Comparison of ENCODE assay signal across 8 cellular contexts in the genomic region with DNA sequence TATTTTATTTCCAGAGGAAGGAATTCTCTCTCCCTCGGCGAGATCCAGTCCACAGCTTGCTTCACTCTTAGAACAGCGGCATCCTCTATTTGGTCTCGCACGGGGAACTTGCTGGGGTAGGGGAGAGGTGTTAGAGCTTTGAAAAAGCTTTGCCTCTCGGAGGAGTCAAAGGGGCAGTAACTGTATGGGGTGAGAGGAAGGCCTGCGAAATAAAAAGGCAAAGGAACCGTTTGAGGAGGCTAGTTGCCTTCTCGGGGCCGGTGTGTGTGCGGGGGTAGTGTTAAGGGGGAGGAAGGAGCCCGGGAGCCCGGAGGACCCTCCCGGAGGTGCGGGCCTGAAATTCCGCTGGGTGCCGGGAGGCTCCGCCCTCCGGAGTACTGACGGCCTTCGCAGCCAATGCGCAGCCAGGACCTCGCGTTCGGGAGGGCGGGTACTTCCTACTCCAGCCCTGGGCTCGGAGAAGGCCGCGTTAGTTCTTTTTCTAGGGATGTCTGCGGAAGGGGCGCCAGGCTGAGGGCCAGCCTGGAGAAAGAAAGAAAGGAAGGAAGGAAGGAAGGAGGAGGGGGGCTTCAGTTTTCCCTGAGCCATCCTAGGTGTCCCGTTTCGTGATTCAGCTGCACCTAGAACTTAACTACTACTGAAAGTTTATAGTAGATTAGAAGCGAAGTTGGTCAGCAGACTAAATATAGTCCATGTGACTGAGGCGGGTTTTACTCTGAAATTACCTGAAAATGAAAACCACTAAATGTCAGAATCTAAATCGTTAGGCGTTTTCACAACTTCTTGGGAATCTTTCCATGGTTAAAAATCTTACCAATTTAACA. TPM values are rescaled to one million over a fixed set of nuclear protein-coding genes. Genes with fewer than 3 reads are reported as not detected.
A peak's percentile ranks its signal among the peaks of the same experiment; 100 is the strongest.
DNase-seq lines count a peak whose midpoint lies in the region; ATAC-seq, FAIRE-seq and TF ChIP-seq lines count a peak whose summit lies in the region.

No MANE protein-coding gene starts in this region.

- H3K4me3 ChIP-seq in LNCaP clone FGC (ENCODE audit: low read depth, low read length) (peak overlapping the region; percentile 82), fibroblast of mammary gland (ENCODE audit: control insufficient read depth, low read depth, low read length) (peak overlapping the region; percentile 60)

- peak; percentile 68 for TF ChIP-seq POLR2A in H54 (IDR thresholded peaks at IDR 0.05; ENCODE audit: low read depth, low read length)

- peak overlapping the region; percentile 99 for H3K4me3 Mint-ChIP-seq in natural killer cell

- TF ChIP-seq CTCF in LNCaP clone FGC (IDR thresholded peaks at IDR 0.05; ENCODE audit: control insufficient read depth, extremely low read depth, insufficient read depth) (no peak), fibroblast of mammary gland (conservative IDR thresholded peaks at IDR 0.05; ENCODE audit: control insufficient read depth, insufficient read depth, low read depth, low read length) (no peak), natural killer cell (IDR thresholded peaks at IDR 0.05) (no peak)

- no peaks in the 10 kb centered on the region for H3K27me3 Mint-ChIP-seq in natural killer cell (ENCODE audit: low read depth in 2 of 2)

- DNase-seq in ELR (ENCODE audit: low read depth): peak; percentile 94
- peak; percentile 73 for DNase-seq in H54 (ENCODE audit: insufficient read length, low spot score)
- peak; percentile 47 for DNase-seq in LNCaP clone FGC (ENCODE audit: low read depth)
- DNase-seq in RPMI7951 (ENCODE audit: low read depth): peak; percentile 83
- DNase-seq in activated T-helper 1 cell treated with anti-CD3 and anti-CD28 coated beads, Interleukin-2, amount 50 U/mL, for 16 hours (ENCODE audit: low read depth in 1 of 2, low spot score in 1 of 2): peak; percentile 65 to 76
- DNase-seq in fibroblast of mammary gland (ENCODE audit: low read depth): peak; percentile 85
- DNase-seq in natural killer cell: peak; percentile 87
- peak; percentile 76 to 82 (median 80) for DNase-seq in stimulated activated naive CD4-positive, alpha-beta T cell (lab: John Stamatoyannopoulos, UW)

- no peak for FAIRE-seq in H54 (lab: Jason Lieb, UNC)

- H3K36me3 Mint-ChIP-seq in natural killer cell: no peaks in the 10 kb centered on the region

- intact Hi-C loops in natural killer cell (cut with micrococcal nuclease): loop anchor here (1.0 to 10.0 kb wide), 7 partner anchors 8 to 634 kb away; a partner anchor contains a TSS

- peak; percentile 78 to 89 (median 81) for ATAC-seq in natural killer cell

- peak overlapping the region; percentile 96 to 99 for H3K27ac Mint-ChIP-seq in natural killer cell

- no peaks in the 10 kb centered on the region for H3K9me3 Mint-ChIP-seq in natural killer cell

- peaks cover 44 to 59% of the 10 kb centered on the region in 2 donors for H3K4me1 Mint-ChIP-seq in natural killer cell

RNA-seq across cellular contexts. Expression of a gene that starts 2.2 kb away (rescaled TPM):
- 64.5 and 83.1 TPM in 2 replicates for total RNA-seq in RPMI7951 (2014; rRNA removed; shearing (Covaris generic))
- total RNA-seq in natural killer cell: 10 to 100 TPM; 34.1 to 57.5 (median 42.1) TPM

Comparison
In these comparisons a context has a peak if more than half of its experiments do, and no peak if none do; other contexts are left out.
1. Peak in every context shown above with its lines: DNase-seq, ATAC-seq and H3K4me3 ChIP-seq.